In genomic region chr2:68774569-68775271, GRCh38 we compare ENCODE assay signal across 1 cellular context.
TF ChIP-seq lines count a peak whose summit lies in the region.

No MANE protein-coding gene starts in this region.

TF ChIP-seq in K562, 482 proteins besides CTCF, POLR2A, EP300 and RAD21 (continued from another document and continues in another):
- TF ChIP-seq SP1 (CRISPR knock-in tag; IDR thresholded peaks at IDR 0.05) = no peak
- no peak for TF ChIP-seq U2AF1 (optimal IDR thresholded peaks at IDR 0.05; ENCODE audit: low read depth, low read length)
- no peak for TF ChIP-seq MCM2 (IDR thresholded peaks at IDR 0.05; ENCODE audit: low read depth)
- TF ChIP-seq KHSRP (IDR thresholded peaks at IDR 0.05) = no peak
- TF ChIP-seq JUND (IDR thresholded peaks at IDR 0.05; ENCODE audit: borderline replicate concordance, low read depth, low read length) = peak; percentile 52
- TF ChIP-seq JUND (tag; IDR thresholded peaks at IDR 0.05; ENCODE audit: borderline replicate concordance, low read depth, low read length) = no peak; the same call in 2 of the 3 replicates
- TF ChIP-seq, protein P1, sequence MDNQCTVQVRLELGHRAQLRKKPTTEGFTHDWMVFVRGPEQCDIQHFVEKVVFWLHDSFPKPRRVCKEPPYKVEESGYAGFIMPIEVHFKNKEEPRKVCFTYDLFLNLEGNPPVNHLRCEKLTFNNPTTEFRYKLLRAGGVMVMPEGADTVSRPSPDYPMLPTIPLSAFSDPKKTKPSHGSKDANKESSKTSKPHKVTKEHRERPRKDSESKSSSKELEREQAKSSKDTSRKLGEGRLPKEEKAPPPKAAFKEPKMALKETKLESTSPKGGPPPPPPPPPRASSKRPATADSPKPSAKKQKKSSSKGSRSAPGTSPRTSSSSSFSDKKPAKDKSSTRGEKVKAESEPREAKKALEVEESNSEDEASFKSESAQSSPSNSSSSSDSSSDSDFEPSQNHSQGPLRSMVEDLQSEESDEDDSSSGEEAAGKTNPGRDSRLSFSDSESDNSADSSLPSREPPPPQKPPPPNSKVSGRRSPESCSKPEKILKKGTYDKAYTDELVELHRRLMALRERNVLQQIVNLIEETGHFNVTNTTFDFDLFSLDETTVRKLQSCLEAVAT (IDR thresholded peaks at IDR 0.05) = no peak
- TF ChIP-seq ZNF444 (CRISPR knock-in tag; IDR thresholded peaks at IDR 0.05) = 0 out of 2 replicates have a peak, but pooled peaks have one; percentile 29
- TF ChIP-seq SREBF1 (IDR thresholded peaks at IDR 0.05; ENCODE audit: borderline replicate concordance, low read depth, low read length) = no peak
- no peak for TF ChIP-seq ZC3H11A (IDR thresholded peaks at IDR 0.05; ENCODE audit: low read depth, low read length)
- TF ChIP-seq DACH1 (IDR thresholded peaks at IDR 0.05; ENCODE audit: partially characterized antibody) = no peak
- TF ChIP-seq TBL1XR1 (IDR thresholded peaks at IDR 0.05; ENCODE audit: low read length in 2 of 2) = no peak; a peak in 1 of 4 replicates
- no peak for TF ChIP-seq ZNF274 (IDR thresholded peaks at IDR 0.05; ENCODE audit: borderline replicate concordance, low read depth, low read length)
- TF ChIP-seq, protein P2, sequence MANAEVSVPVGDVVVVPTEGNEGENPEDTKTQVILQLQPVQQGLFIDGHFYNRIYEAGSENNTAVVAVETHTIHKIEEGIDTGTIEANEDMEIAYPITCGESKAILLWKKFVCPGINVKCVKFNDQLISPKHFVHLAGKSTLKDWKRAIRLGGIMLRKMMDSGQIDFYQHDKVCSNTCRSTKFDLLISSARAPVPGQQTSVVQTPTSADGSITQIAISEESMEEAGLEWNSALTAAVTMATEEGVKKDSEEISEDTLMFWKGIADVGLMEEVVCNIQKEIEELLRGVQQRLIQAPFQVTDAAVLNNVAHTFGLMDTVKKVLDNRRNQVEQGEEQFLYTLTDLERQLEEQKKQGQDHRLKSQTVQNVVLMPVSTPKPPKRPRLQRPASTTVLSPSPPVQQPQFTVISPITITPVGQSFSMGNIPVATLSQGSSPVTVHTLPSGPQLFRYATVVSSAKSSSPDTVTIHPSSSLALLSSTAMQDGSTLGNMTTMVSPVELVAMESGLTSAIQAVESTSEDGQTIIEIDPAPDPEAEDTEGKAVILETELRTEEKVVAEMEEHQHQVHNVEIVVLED (CRISPR knock-in tag; IDR thresholded peaks at IDR 0.05) = no peak
- no peak for TF ChIP-seq RFX7 (CRISPR knock-in tag; IDR thresholded peaks at IDR 0.05)
- TF ChIP-seq ZNF551 (CRISPR knock-in tag; IDR thresholded peaks at IDR 0.05) = no peak
- TF ChIP-seq CBX2 (IDR thresholded peaks at IDR 0.05; ENCODE audit: insufficient read depth, low read length, poor library complexity, severe bottlenecking) = no peak
- no peak for TF ChIP-seq STAT5B (CRISPR knock-in tag; IDR thresholded peaks at IDR 0.05)
- no peak for TF ChIP-seq TCF7 (IDR thresholded peaks at IDR 0.05; ENCODE audit: borderline replicate concordance)
- no peak for TF ChIP-seq PTTG1 (tag; IDR thresholded peaks at IDR 0.05; ENCODE audit: low read depth)
- no peak for TF ChIP-seq PHB2 (IDR thresholded peaks at IDR 0.05; ENCODE audit: low read depth)
- no peak for TF ChIP-seq TCFL5 (CRISPR knock-in tag; conservative IDR thresholded peaks at IDR 0.05)
- no peak for TF ChIP-seq CEBPG (CRISPR knock-in tag; IDR thresholded peaks at IDR 0.05)
- TF ChIP-seq CEBPG (tag; conservative IDR thresholded peaks at IDR 0.05 in 1 of 2, IDR thresholded peaks at IDR 0.05 in 1 of 2) = no peak
- no peak for TF ChIP-seq FOXA3 (CRISPR knock-in tag; conservative IDR thresholded peaks at IDR 0.05 in 1 of 2, IDR thresholded peaks at IDR 0.05 in 1 of 2)
- TF ChIP-seq, protein P3, sequence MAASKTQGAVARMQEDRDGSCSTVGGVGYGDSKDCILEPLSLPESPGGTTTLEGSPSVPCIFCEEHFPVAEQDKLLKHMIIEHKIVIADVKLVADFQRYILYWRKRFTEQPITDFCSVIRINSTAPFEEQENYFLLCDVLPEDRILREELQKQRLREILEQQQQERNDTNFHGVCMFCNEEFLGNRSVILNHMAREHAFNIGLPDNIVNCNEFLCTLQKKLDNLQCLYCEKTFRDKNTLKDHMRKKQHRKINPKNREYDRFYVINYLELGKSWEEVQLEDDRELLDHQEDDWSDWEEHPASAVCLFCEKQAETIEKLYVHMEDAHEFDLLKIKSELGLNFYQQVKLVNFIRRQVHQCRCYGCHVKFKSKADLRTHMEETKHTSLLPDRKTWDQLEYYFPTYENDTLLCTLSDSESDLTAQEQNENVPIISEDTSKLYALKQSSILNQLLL (CRISPR knock-in tag; IDR thresholded peaks at IDR 0.05; ENCODE audit: borderline replicate concordance) = no peak
- TF ChIP-seq NFATC3 (IDR thresholded peaks at IDR 0.05) = no peak
- TF ChIP-seq CBX8 (IDR thresholded peaks at IDR 0.05; ENCODE audit: borderline replicate concordance, extremely low read depth, low read depth, low read length, poor library complexity, severe bottlenecking) = no peak
- TF ChIP-seq ZNF512 (tag; IDR thresholded peaks at IDR 0.05) = no peak
- peak; percentile 91 to 98; a peak in 3 of 4 replicates for TF ChIP-seq ETV6 (IDR thresholded peaks at IDR 0.05; ENCODE audit: borderline replicate concordance in 1 of 2, low read depth in 2 of 2, low read length in 1 of 2)
- TF ChIP-seq ETV6 (CRISPR knock-in tag; IDR thresholded peaks at IDR 0.05; ENCODE audit: borderline replicate concordance) = no peak
- 0 out of 2 replicates have a peak, but pooled peaks have one; percentile 10 for TF ChIP-seq ZNF239 (CRISPR knock-in tag; IDR thresholded peaks at IDR 0.05)
- TF ChIP-seq, protein P4, sequence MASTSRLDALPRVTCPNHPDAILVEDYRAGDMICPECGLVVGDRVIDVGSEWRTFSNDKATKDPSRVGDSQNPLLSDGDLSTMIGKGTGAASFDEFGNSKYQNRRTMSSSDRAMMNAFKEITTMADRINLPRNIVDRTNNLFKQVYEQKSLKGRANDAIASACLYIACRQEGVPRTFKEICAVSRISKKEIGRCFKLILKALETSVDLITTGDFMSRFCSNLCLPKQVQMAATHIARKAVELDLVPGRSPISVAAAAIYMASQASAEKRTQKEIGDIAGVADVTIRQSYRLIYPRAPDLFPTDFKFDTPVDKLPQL (IDR thresholded peaks at IDR 0.05; ENCODE audit: extremely low read depth, insufficient read length) = no peak
- TF ChIP-seq HIVEP1 (CRISPR knock-in tag; IDR thresholded peaks at IDR 0.05) = 0 out of 2 replicates have a peak, but pooled peaks have one; percentile 16
- no peak for TF ChIP-seq CUX1 (CRISPR knock-in tag; IDR thresholded peaks at IDR 0.05)
- TF ChIP-seq, protein P5, sequence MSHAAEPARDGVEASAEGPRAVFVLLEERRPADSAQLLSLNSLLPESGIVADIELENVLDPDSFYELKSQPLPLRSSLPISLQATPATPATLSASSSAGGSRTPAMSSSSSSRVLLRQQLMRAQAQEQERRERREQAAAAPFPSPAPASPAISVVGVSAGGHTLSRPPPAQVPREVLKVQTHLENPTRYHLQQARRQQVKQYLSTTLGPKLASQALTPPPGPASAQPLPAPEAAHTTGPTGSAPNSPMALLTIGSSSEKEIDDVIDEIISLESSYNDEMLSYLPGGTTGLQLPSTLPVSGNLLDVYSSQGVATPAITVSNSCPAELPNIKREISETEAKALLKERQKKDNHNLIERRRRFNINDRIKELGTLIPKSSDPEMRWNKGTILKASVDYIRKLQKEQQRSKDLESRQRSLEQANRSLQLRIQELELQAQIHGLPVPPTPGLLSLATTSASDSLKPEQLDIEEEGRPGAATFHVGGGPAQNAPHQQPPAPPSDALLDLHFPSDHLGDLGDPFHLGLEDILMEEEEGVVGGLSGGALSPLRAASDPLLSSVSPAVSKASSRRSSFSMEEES (CRISPR knock-in tag; IDR thresholded peaks at IDR 0.05) = no peak
- TF ChIP-seq E4F1 (CRISPR knock-in tag; IDR thresholded peaks at IDR 0.05; ENCODE audit: borderline replicate concordance) = no peak
- TF ChIP-seq PHF8 (IDR thresholded peaks at IDR 0.05; ENCODE audit: borderline replicate concordance, low read length) = peak; percentile 54; the same call in 1 of the 2 replicates
- TF ChIP-seq ZNF766 (CRISPR knock-in tag; conservative IDR thresholded peaks at IDR 0.05) = peak; percentile 43; the same call in 1 of the 2 replicates
- no peak for TF ChIP-seq KAT2B (IDR thresholded peaks at IDR 0.05; ENCODE audit: low read depth, low read length)
- no peak for TF ChIP-seq SIN3B (IDR thresholded peaks at IDR 0.05; ENCODE audit: low read depth)
- TF ChIP-seq C11orf30 (IDR thresholded peaks at IDR 0.05; ENCODE audit: low read depth) = no peak
- TF ChIP-seq BRD9 (IDR thresholded peaks at IDR 0.05; ENCODE audit: low read depth, partially characterized antibody) = no peak
- TF ChIP-seq RAD51 (IDR thresholded peaks at IDR 0.05; ENCODE audit: borderline replicate concordance, low read depth) = no peak
- no peak for TF ChIP-seq KLF1 (tag; IDR thresholded peaks at IDR 0.05)
- TF ChIP-seq ELF2 (CRISPR knock-in tag; IDR thresholded peaks at IDR 0.05) = peak; percentile 49; the same call in 1 of the 2 replicates
- TF ChIP-seq, protein P6, sequence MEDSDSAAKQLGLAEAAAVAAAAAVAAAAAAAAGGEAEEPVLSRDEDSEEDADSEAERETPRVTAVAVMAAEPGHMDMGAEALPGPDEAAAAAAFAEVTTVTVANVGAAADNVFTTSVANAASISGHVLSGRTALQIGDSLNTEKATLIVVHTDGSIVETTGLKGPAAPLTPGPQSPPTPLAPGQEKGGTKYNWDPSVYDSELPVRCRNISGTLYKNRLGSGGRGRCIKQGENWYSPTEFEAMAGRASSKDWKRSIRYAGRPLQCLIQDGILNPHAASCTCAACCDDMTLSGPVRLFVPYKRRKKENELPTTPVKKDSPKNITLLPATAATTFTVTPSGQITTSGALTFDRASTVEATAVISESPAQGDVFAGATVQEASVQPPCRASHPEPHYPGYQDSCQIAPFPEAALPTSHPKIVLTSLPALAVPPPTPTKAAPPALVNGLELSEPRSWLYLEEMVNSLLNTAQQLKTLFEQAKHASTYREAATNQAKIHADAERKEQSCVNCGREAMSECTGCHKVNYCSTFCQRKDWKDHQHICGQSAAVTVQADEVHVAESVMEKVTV (CRISPR knock-in tag; IDR thresholded peaks at IDR 0.05) = no peak
- no peak for TF ChIP-seq NONO (IDR thresholded peaks at IDR 0.05; ENCODE audit: low read depth in 2 of 2, low read length in 1 of 2)
